In genomic region chr19:12666305-12667048, GRCh38 we compare ENCODE assay signal across 8 cellular contexts. TPM values are rescaled to one million over a fixed set of nuclear protein-coding genes. Genes with fewer than 3 reads are reported as not detected.
A peak's percentile ranks its signal among the peaks of the same experiment; 100 is the strongest.
DNase-seq lines count a peak whose midpoint lies in the region; ATAC-seq, FAIRE-seq and TF ChIP-seq lines count a peak whose summit lies in the region.

MAN2B1 (minus strand) TSS chr19:12666742; CDS start chr19:12666701, 41 bp downstream.
WDR83 (plus strand) TSS chr19:12666807; CDS start chr19:12669791, 2,984 bp downstream.

- peaks cover 4% of the 10 kb centered on the region for H3K36me3 ChIP-seq in rectal smooth muscle tissue (ENCODE audit: control insufficient read depth, insufficient read depth, low read length)

- H3K4me1 ChIP-seq in right cardiac atrium (ENCODE audit: control insufficient read depth, insufficient read depth, low read length) (peaks cover 7% of the 10 kb centered on the region), rectal smooth muscle tissue (ENCODE audit: control insufficient read depth, insufficient read depth, low read length) (peaks cover 22% of the 10 kb centered on the region)

- H3K9me3 ChIP-seq in right cardiac atrium (ENCODE audit: control insufficient read depth, low read length): no peaks in the 10 kb centered on the region

- H3K9ac ChIP-seq in rectal smooth muscle tissue (ENCODE audit: low read length): peak within 1 kb of the TSS; percentile 86

- H3K27me3 ChIP-seq in right cardiac atrium (ENCODE audit: control insufficient read depth, insufficient read depth) (no peaks in the 10 kb centered on the region), rectal smooth muscle tissue (ENCODE audit: control insufficient read depth, insufficient read depth, low read length) (no peaks in the 10 kb centered on the region)

- intact Hi-C loops in T-helper 2 cell treated with Interferon-gamma antibody and Interleukin-4, amounts not matched to agents 100 ng/mL and 5 ng/mL, for 36 hours (cut with micrococcal nuclease): loop anchor here (1.0 to 5.0 kb wide), 2 partner anchors 26 to 744 kb away; no protein-coding TSS in a partner anchor
- intact Hi-C loops in right cardiac atrium (cut with DNase I): loop anchor here in 1 of 4 donors (10.0 kb wide), 1 partner anchor 102 kb away; no protein-coding TSS in a partner anchor

- H3K4me3 ChIP-seq in right cardiac atrium (ENCODE audit: low read length): peak within 1 kb of the TSS; percentile 98
- H3K4me3 ChIP-seq in rectal smooth muscle tissue (ENCODE audit: low read length): peak within 1 kb of the TSS; percentile 82

- 1% methylated on average over 46 of the region's 46 CpGs for WGBS in right cardiac atrium

- DNase-seq in DMS53 (lab: John Stamatoyannopoulos, UW) (peak; percentile 80), H54 (ENCODE audit: insufficient read length, low spot score) (peak; percentile 93), NCI-H146 (lab: John Stamatoyannopoulos, UW) (peak; percentile 92), amygdala (lab: John Stamatoyannopoulos, UW) (peak in 50 of 56 donors; percentile 5 to 79 (median 50)), right cardiac atrium (peak; percentile 73 to 92 (median 91)), urothelium cell line (ENCODE audit: low spot score) (peak; percentile 87)

- no peak for FAIRE-seq in H54 (lab: Jason Lieb, UNC)
- no peak for FAIRE-seq in urothelium cell line (lab: Jason Lieb, UNC)

- H3K27ac ChIP-seq in right cardiac atrium (ENCODE audit: low read length) (peak within 1 kb of the TSS; percentile 75), rectal smooth muscle tissue (ENCODE audit: low read depth, low read length) (peak within 1 kb of the TSS; percentile 15)

- peak; percentile 84 to 86 for ATAC-seq in right cardiac atrium

- TF ChIP-seq POLR2A in H54 (IDR thresholded peaks at IDR 0.05; ENCODE audit: low read depth, low read length): peak; percentile 40; the same call in 1 of the 2 replicates

RNA-seq across cellular contexts. Expression of gene MAN2B1, which starts in this region (rescaled TPM):
- 120 and 134 TPM in 2 replicates for total RNA-seq in T-helper 2 cell treated with Interferon-gamma antibody and Interleukin-4, amounts not matched to agents 100 ng/mL and 5 ng/mL, for 36 hours
- total RNA-seq in right cardiac atrium: 10 to 100 TPM; 32.7 to 52.6 (median 42.1) TPM
- 19.8 TPM for polyA plus RNA-seq in right cardiac atrium

RNA-seq across cellular contexts. Expression of gene WDR83, which starts in this region (rescaled TPM):
- total RNA-seq in T-helper 2 cell treated with Interferon-gamma antibody and Interleukin-4, amounts not matched to agents 100 ng/mL and 5 ng/mL, for 36 hours: 18.4 and 18.6 TPM in 2 replicates
- total RNA-seq in right cardiac atrium: 10 to 100 TPM in 1 of 4 donors, 1 to 10 TPM in 3; 6.3 to 10.5 (median 8.1) TPM
- 10.0 TPM for polyA plus RNA-seq in right cardiac atrium

Comparison
In these comparisons a context has a peak if more than half of its experiments do, and no peak if none do; other contexts are left out.
1. Peak in every context shown above with its lines: DNase-seq, ATAC-seq, H3K4me3 ChIP-seq and H3K27ac ChIP-seq.